ENCODE assay signal across 33 cellular contexts in the genomic region with DNA sequence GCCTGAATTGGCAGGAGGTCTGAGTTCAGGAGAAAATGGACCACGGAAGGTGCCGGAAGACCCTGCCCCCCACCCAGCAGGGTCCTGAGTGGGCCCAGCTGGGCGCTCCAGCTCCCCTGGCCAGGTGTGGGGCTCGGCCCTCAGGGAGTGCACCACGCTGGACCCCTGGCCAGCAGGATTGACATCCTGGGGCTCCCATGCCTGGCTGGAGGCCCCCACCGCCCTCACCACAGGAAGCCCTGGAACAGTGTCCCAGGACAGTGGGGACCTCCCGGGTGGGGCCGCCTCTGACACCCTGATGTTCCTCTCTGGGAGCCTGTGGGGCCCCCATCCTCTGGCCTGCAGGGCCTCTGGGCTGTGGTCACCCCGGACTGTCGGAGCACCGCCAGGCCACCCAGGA. TPM values are rescaled to one million over a fixed set of nuclear protein-coding genes. Genes with fewer than 3 reads are reported as not detected.
"Had no signal": no experiment of that assay in that cellular context is flagged by ENCODE, and none has a peak within 500 bp of the region (broad histone marks: within the 10 kb centered on the region; RNA-seq: fewer than 3 reads in every experiment).

No MANE protein-coding gene starts in this region.

- H3K27me3 Mint-ChIP-seq: activated CD4-positive, alpha-beta memory T cell treated with anti-CD3 and anti-CD28 coated beads, Interleukin-2, amount 10 ng/mL, durations not matched to agents 7 days and 5 days; activated CD4-positive, alpha-beta T cell treated with anti-CD3 and anti-CD28 coated beads for 36 hours; activated CD4-positive, alpha-beta T cell treated with anti-CD3 and anti-CD28 coated beads, Interleukin-2, amount 10 ng/mL, durations not matched to agents 7 days and 5 days; activated CD8-positive, alpha-beta memory T cell treated with anti-CD3 and anti-CD28 coated beads, Interleukin-2, amount 10 ng/mL, durations not matched to agents 7 days and 5 days; activated naive CD8-positive, alpha-beta T cell treated with anti-CD3 and anti-CD28 coated beads for 36 hours; activated T-helper 17 cell treated with anti-CD3 and anti-CD28 coated beads, Interleukin-2, amount 50 U/mL, for 72 hours had no signal

- H3K27ac ChIP-seq: adrenal gland, body of pancreas, brain microvascular endothelial cell, breast epithelium, VCaP had no signal

- H3K4me1 ChIP-seq: adrenal gland, body of pancreas, breast epithelium had no signal

- H3K4me3 ChIP-seq: adrenal gland, body of pancreas, breast epithelium had no signal

- H3K9me3 ChIP-seq: adrenal gland, body of pancreas, breast epithelium had no signal

- H3K36me3 ChIP-seq: adrenal gland, brain microvascular endothelial cell, breast epithelium had no signal

- H3K27me3 ChIP-seq: adrenal gland, body of pancreas, brain microvascular endothelial cell had no signal

- H3K27ac Mint-ChIP-seq: activated CD4-positive, alpha-beta memory T cell treated with anti-CD3 and anti-CD28 coated beads, Interleukin-2, amount 10 ng/mL, durations not matched to agents 7 days and 5 days; activated CD4-positive, alpha-beta T cell treated with anti-CD3 and anti-CD28 coated beads for 36 hours; activated CD4-positive, alpha-beta T cell treated with anti-CD3 and anti-CD28 coated beads, Interleukin-2, amount 10 ng/mL, durations not matched to agents 7 days and 5 days; activated CD8-positive, alpha-beta memory T cell treated with anti-CD3 and anti-CD28 coated beads, Interleukin-2, amount 10 ng/mL, durations not matched to agents 7 days and 5 days; activated CD8-positive, alpha-beta T cell treated with anti-CD3 and anti-CD28 coated beads, Interleukin-2, amount 10 ng/mL, durations not matched to agents 7 days and 5 days; activated naive CD4-positive, alpha-beta T cell treated with anti-CD3 and anti-CD28 coated beads for 36 hours; activated naive CD4-positive, alpha-beta T cell treated with anti-CD3 and anti-CD28 coated beads, Interleukin-2, amount 50 U/mL, for 72 hours; activated naive CD8-positive, alpha-beta T cell treated with anti-CD3 and anti-CD28 coated beads for 36 hours; activated T-cell treated with anti-CD3 and anti-CD28 coated beads, Interleukin-2, amount 50 U/mL, for 72 hours; activated T-helper 1 cell treated with anti-CD3 and anti-CD28 coated beads, Interleukin-12 subunit alpha, Interleukin-12 subunit beta, Interleukin-2, Interleukin-4 antibody, amounts not matched to agents 30 ng/mL and 10 ng/mL and 1 ng/mL, durations not matched to agents 14 hours and 24 hours and 36 hours; activated T-helper 17 cell treated with anti-CD3 and anti-CD28 coated beads, Interleukin-2, amount 50 U/mL, for 72 hours; T-helper 1 cell treated with Interleukin-12 subunit alpha and Interleukin-12 subunit beta and Interleukin-4 antibody, amounts not matched to agents 30 μg/mL and 1 μg/mL, for 36 hours; T-helper 2 cell treated with Interferon-gamma antibody and Interleukin-4, amounts not matched to agents 5 μg/mL and 100 μg/mL, for 36 hours; WTC11 had no signal

- H3K9me3 Mint-ChIP-seq: activated CD4-positive, alpha-beta memory T cell treated with anti-CD3 and anti-CD28 coated beads, Interleukin-2, amount 10 ng/mL, durations not matched to agents 7 days and 5 days; activated CD4-positive, alpha-beta T cell treated with anti-CD3 and anti-CD28 coated beads, Interleukin-2, amount 10 ng/mL, durations not matched to agents 7 days and 5 days; activated naive CD4-positive, alpha-beta T cell treated with anti-CD3 and anti-CD28 coated beads for 36 hours; activated naive CD4-positive, alpha-beta T cell treated with anti-CD3 and anti-CD28 coated beads, Interleukin-2, amount 50 U/mL, for 72 hours; activated naive CD8-positive, alpha-beta T cell treated with anti-CD3 and anti-CD28 coated beads for 36 hours; activated T-cell treated with anti-CD3 and anti-CD28 coated beads, Interleukin-2, amount 50 U/mL, for 4 hours; activated T-cell treated with anti-CD3 and anti-CD28 coated beads, Interleukin-2, amount 50 U/mL, for 72 hours; activated T-helper 1 cell treated with anti-CD3 and anti-CD28 coated beads, Interleukin-12 subunit alpha, Interleukin-12 subunit beta, Interleukin-2, Interleukin-4 antibody, amounts not matched to agents 30 ng/mL and 10 ng/mL and 1 ng/mL, durations not matched to agents 14 hours and 24 hours and 36 hours; activated T-helper 17 cell treated with anti-CD3 and anti-CD28 coated beads, Interleukin-2, amount 50 U/mL, for 72 hours; T-helper 1 cell treated with Interleukin-12 subunit alpha and Interleukin-12 subunit beta and Interleukin-4 antibody, amounts not matched to agents 30 μg/mL and 1 μg/mL, for 36 hours; T-helper 2 cell treated with Interferon-gamma antibody and Interleukin-4, amounts not matched to agents 5 μg/mL and 100 μg/mL, for 36 hours; WTC11 had no signal

- H3K4me3 Mint-ChIP-seq: activated CD4-positive, alpha-beta memory T cell treated with anti-CD3 and anti-CD28 coated beads, Interleukin-2, amount 10 ng/mL, durations not matched to agents 7 days and 5 days; activated CD4-positive, alpha-beta T cell treated with anti-CD3 and anti-CD28 coated beads for 36 hours; activated CD4-positive, alpha-beta T cell treated with anti-CD3 and anti-CD28 coated beads, Interleukin-2, amount 10 ng/mL, durations not matched to agents 7 days and 5 days; activated CD8-positive, alpha-beta memory T cell treated with anti-CD3 and anti-CD28 coated beads, Interleukin-2, amount 10 ng/mL, durations not matched to agents 7 days and 5 days; activated CD8-positive, alpha-beta T cell treated with anti-CD3 and anti-CD28 coated beads, Interleukin-2, amount 10 ng/mL, durations not matched to agents 7 days and 5 days; activated naive CD4-positive, alpha-beta T cell treated with anti-CD3 and anti-CD28 coated beads for 36 hours; activated naive CD8-positive, alpha-beta T cell treated with anti-CD3 and anti-CD28 coated beads for 36 hours; activated T-cell treated with anti-CD3 and anti-CD28 coated beads, Interleukin-2, amount 50 U/mL, for 4 hours; activated T-cell treated with anti-CD3 and anti-CD28 coated beads, Interleukin-2, amount 50 U/mL, for 72 hours; activated T-helper 1 cell treated with anti-CD3 and anti-CD28 coated beads, Interleukin-12 subunit alpha, Interleukin-12 subunit beta, Interleukin-2, Interleukin-4 antibody, amounts not matched to agents 30 ng/mL and 10 ng/mL and 1 ng/mL, durations not matched to agents 14 hours and 24 hours and 36 hours; activated T-helper 17 cell treated with anti-CD3 and anti-CD28 coated beads, Interleukin-2, amount 50 U/mL, for 72 hours; T-helper 1 cell treated with Interleukin-12 subunit alpha and Interleukin-12 subunit beta and Interleukin-4 antibody, amounts not matched to agents 30 μg/mL and 1 μg/mL, for 36 hours; T-helper 2 cell treated with Interferon-gamma antibody and Interleukin-4, amounts not matched to agents 5 μg/mL and 100 μg/mL, for 36 hours; WTC11 had no signal

- DNase-seq: activated CD4-positive, alpha-beta memory T cell treated with anti-CD3 and anti-CD28 coated beads, Interleukin-2, amount 10 ng/mL, durations not matched to agents 7 days and 5 days; activated CD4-positive, alpha-beta T cell treated with anti-CD3 and anti-CD28 coated beads for 1 hour; activated CD4-positive, CD25-positive, alpha-beta regulatory T cell; activated CD8-positive, alpha-beta memory T cell treated with anti-CD3 and anti-CD28 coated beads for 24 hours; activated CD8-positive, alpha-beta memory T cell treated with anti-CD3 and anti-CD28 coated beads, Interleukin-2, amount 10 ng/mL, durations not matched to agents 7 days and 5 days; activated gamma-delta T cell treated with Interleukin-2 at 50 U/mL for 16 hours; activated naive CD4-positive, alpha-beta T cell; activated T-cell treated with anti-CD3 and anti-CD28 coated beads, Interleukin-2, amount 50 U/mL, for 1 hour; activated T-cell treated with anti-CD3 and anti-CD28 coated beads, Interleukin-2, amount 50 U/mL, for 4 hours; amniotic stem cell; aorta; T-helper 1 cell; T-helper 9 cell had no signal

- H3K4me1 Mint-ChIP-seq: activated CD4-positive, alpha-beta memory T cell treated with anti-CD3 and anti-CD28 coated beads, Interleukin-2, amount 10 ng/mL, durations not matched to agents 7 days and 5 days; activated CD4-positive, alpha-beta T cell treated with anti-CD3 and anti-CD28 coated beads for 36 hours; activated CD4-positive, alpha-beta T cell treated with anti-CD3 and anti-CD28 coated beads, Interleukin-2, amount 10 ng/mL, durations not matched to agents 7 days and 5 days; activated CD8-positive, alpha-beta memory T cell treated with anti-CD3 and anti-CD28 coated beads, Interleukin-2, amount 10 ng/mL, durations not matched to agents 7 days and 5 days; activated naive CD8-positive, alpha-beta T cell treated with anti-CD3 and anti-CD28 coated beads for 36 hours; activated T-helper 17 cell treated with anti-CD3 and anti-CD28 coated beads, Interleukin-2, amount 50 U/mL, for 72 hours; WTC11 had no signal

- ATAC-seq: activated CD8-positive, alpha-beta memory T cell treated with anti-CD3 and anti-CD28 coated beads, Interleukin-2, amount 10 ng/mL, durations not matched to agents 7 days and 5 days; WTC11 had no signal

RNA-seq across cellular contexts. Expression of gene C1QTNF8, which starts 28.8 kb away (rescaled TPM):
- total RNA-seq: activated CD4-positive, alpha-beta memory T cell treated with anti-CD3 and anti-CD28 coated beads, Interleukin-2, amount 10 ng/mL, durations not matched to agents 7 days and 5 days; activated CD4-positive, alpha-beta T cell treated with anti-CD3 and anti-CD28 coated beads for 36 hours; activated CD4-positive, alpha-beta T cell treated with anti-CD3 and anti-CD28 coated beads, Interleukin-2, amount 10 ng/mL, durations not matched to agents 7 days and 5 days; activated CD8-positive, alpha-beta memory T cell treated with anti-CD3 and anti-CD28 coated beads, Interleukin-2, amount 10 ng/mL, durations not matched to agents 7 days and 5 days; activated CD8-positive, alpha-beta T cell treated with anti-CD3 and anti-CD28 coated beads, Interleukin-2, amount 10 ng/mL, durations not matched to agents 7 days and 5 days; activated naive CD4-positive, alpha-beta T cell treated with anti-CD3 and anti-CD28 coated beads for 36 hours; activated naive CD4-positive, alpha-beta T cell treated with anti-CD3 and anti-CD28 coated beads, Interleukin-2, amount 50 U/mL, for 72 hours; activated naive CD8-positive, alpha-beta T cell treated with anti-CD3 and anti-CD28 coated beads for 36 hours; activated T-cell treated with anti-CD3 and anti-CD28 coated beads, Interleukin-2, amount 50 U/mL, for 4 hours; activated T-cell treated with anti-CD3 and anti-CD28 coated beads, Interleukin-2, amount 50 U/mL, for 72 hours; activated T-helper 1 cell treated with anti-CD3 and anti-CD28 coated beads, Interleukin-12 subunit alpha, Interleukin-12 subunit beta, Interleukin-2, Interleukin-4 antibody, amounts not matched to agents 30 ng/mL and 10 ng/mL and 1 ng/mL, durations not matched to agents 14 hours and 24 hours and 36 hours; activated T-helper 17 cell treated with anti-CD3 and anti-CD28 coated beads, Interleukin-2, amount 50 U/mL, for 72 hours; astrocyte; body of pancreas; breast epithelium; cardiac septum; cerebellum had no signal

RNA-seq across cellular contexts. Expression of gene SSTR5, which starts 52.2 kb away (rescaled TPM):
- total RNA-seq: activated CD4-positive, alpha-beta memory T cell treated with anti-CD3 and anti-CD28 coated beads, Interleukin-2, amount 10 ng/mL, durations not matched to agents 7 days and 5 days; activated CD4-positive, alpha-beta T cell treated with anti-CD3 and anti-CD28 coated beads for 36 hours; activated CD4-positive, alpha-beta T cell treated with anti-CD3 and anti-CD28 coated beads, Interleukin-2, amount 10 ng/mL, durations not matched to agents 7 days and 5 days; activated CD8-positive, alpha-beta memory T cell treated with anti-CD3 and anti-CD28 coated beads, Interleukin-2, amount 10 ng/mL, durations not matched to agents 7 days and 5 days; activated CD8-positive, alpha-beta T cell treated with anti-CD3 and anti-CD28 coated beads, Interleukin-2, amount 10 ng/mL, durations not matched to agents 7 days and 5 days; activated naive CD4-positive, alpha-beta T cell treated with anti-CD3 and anti-CD28 coated beads for 36 hours; activated naive CD4-positive, alpha-beta T cell treated with anti-CD3 and anti-CD28 coated beads, Interleukin-2, amount 50 U/mL, for 72 hours; activated naive CD8-positive, alpha-beta T cell treated with anti-CD3 and anti-CD28 coated beads for 36 hours; activated T-cell treated with anti-CD3 and anti-CD28 coated beads, Interleukin-2, amount 50 U/mL, for 4 hours; activated T-cell treated with anti-CD3 and anti-CD28 coated beads, Interleukin-2, amount 50 U/mL, for 72 hours; activated T-helper 1 cell treated with anti-CD3 and anti-CD28 coated beads, Interleukin-12 subunit alpha, Interleukin-12 subunit beta, Interleukin-2, Interleukin-4 antibody, amounts not matched to agents 30 ng/mL and 10 ng/mL and 1 ng/mL, durations not matched to agents 14 hours and 24 hours and 36 hours; activated T-helper 17 cell treated with anti-CD3 and anti-CD28 coated beads, Interleukin-2, amount 50 U/mL, for 72 hours; astrocyte; breast epithelium; cerebellum had no signal
